Comparison of ENCODE assay signal across 9 cellular contexts in genomic region chr10:97685395-97685958, GRCh38. TPM values are rescaled to one million over a fixed set of nuclear protein-coding genes. Genes with fewer than 3 reads are reported as not detected.
DNase-seq lines count a peak whose midpoint lies in the region; ATAC-seq and TF ChIP-seq lines count a peak whose summit lies in the region.
"Had no signal": no experiment of that assay in that cellular context is flagged by ENCODE, and none has a peak within 500 bp of the region (broad histone marks: within the 10 kb centered on the region; RNA-seq: fewer than 3 reads in every experiment).

No MANE protein-coding gene starts in this region.

- peaks cover 30 to 39% of the 10 kb centered on the region in 2 donors for H3K4me1 ChIP-seq in gastrocnemius medialis

- peak overlapping the region; percentile 85 for H3K4me3 ChIP-seq in fibroblast of villous mesenchyme (ENCODE audit: low read depth, low read length)
- peak overlapping the region in 2 of 4 donors; percentile 24 to 92 for H3K4me3 ChIP-seq in gastrocnemius medialis

- H3K27me3 ChIP-seq in gastrocnemius medialis, result no peaks in the 10 kb centered on the region

- no peak for ATAC-seq in gastrocnemius medialis

- in situ Hi-C loops in gastrocnemius medialis (cut with MboI; ENCODE audit: low sequenced_read_pairs in 4 of 4), result no loop called here

- H3K9me3 ChIP-seq in gastrocnemius medialis, result no peaks in the 10 kb centered on the region

- TF ChIP-seq CTCF in fibroblast of villous mesenchyme (IDR thresholded peaks at IDR 0.05; ENCODE audit: insufficient read depth, low read depth, low read length) (peak; percentile 57), gastrocnemius medialis (IDR thresholded peaks at IDR 0.05 in 4 of 5, conservative IDR thresholded peaks at IDR 0.05 in 1 of 5) (no peak)

- intact Hi-C loops in gastrocnemius medialis (cut with DNase I; ENCODE audit: low total_unique reads), result loop anchor here (5.0 kb wide), 2 partner anchors 137 to 188 kb away; partner anchors contain the start of genes MMS19 and UBTD1

- H3K27ac ChIP-seq in gastrocnemius medialis, result peak overlapping the region; percentile 2 to 92 (median 38)

- no peak for TF ChIP-seq POLR2A in gastrocnemius medialis (IDR thresholded peaks at IDR 0.05)

- peak; percentile 69 for DNase-seq in EL
- peak; percentile 57 for DNase-seq in RPMI7951 (ENCODE audit: low read depth)
- DNase-seq in fibroblast of villous mesenchyme (ENCODE audit: low read depth), result peak; percentile 49
- no peak for DNase-seq in gastrocnemius medialis
- no peak for DNase-seq in COR-L47 (lab: John Stamatoyannopoulos, UW)
- DNase-seq in HK-2 (ENCODE audit: unreplicated experiment), result no peak
- DNase-seq in activated gamma-delta T cell treated with Interleukin-2 at 50 U/mL for 16 hours, result no peak
- DNase-seq in DMS153 (lab: John Stamatoyannopoulos, UW), result no peak
- DNase-seq: T1000 had no signal

- H3K36me3 ChIP-seq in gastrocnemius medialis, result no peaks in the 10 kb centered on the region

RNA-seq across cellular contexts. Expression of gene AVPI1, which starts 1.6 kb away (rescaled TPM):
- total RNA-seq in RPMI7951 (2014; rRNA removed; shearing (Covaris generic)), result 7.6 and 13.2 TPM in 2 replicates
- 12.5 and 19.6 TPM in 2 replicates for total RNA-seq in fibroblast of villous mesenchyme
- 10 to 100 TPM in 1 of 4 donors, 1 to 10 TPM in 3; 1.4 to 14.1 (median 3.0) TPM for total RNA-seq in gastrocnemius medialis

RNA-seq across cellular contexts. Expression of gene MARVELD1, which starts 28.1 kb away (rescaled TPM):
- 29.0 and 41.7 TPM in 2 replicates for total RNA-seq in RPMI7951 (2014; rRNA removed; shearing (Covaris generic))
- total RNA-seq in fibroblast of villous mesenchyme, result 44.0 and 58.9 TPM in 2 replicates
- total RNA-seq in gastrocnemius medialis, result 1 to 10 TPM; 3.2 to 5.1 (median 3.9) TPM

RNA-seq across cellular contexts. Expression of gene PI4K2A, which starts 45.0 kb away (rescaled TPM):
- 10.4 and 10.6 TPM in 2 replicates for total RNA-seq in RPMI7951 (2014; rRNA removed; shearing (Covaris generic))
- total RNA-seq in fibroblast of villous mesenchyme (22.5 and 25.0 TPM in 2 replicates), gastrocnemius medialis (10 to 100 TPM; 16.1 to 18.5 (median 17.9) TPM)

RNA-seq across cellular contexts. Expression of gene ZFYVE27, which starts 51.5 kb away (rescaled TPM):
- 7.0 and 10.3 TPM in 2 replicates for total RNA-seq in RPMI7951 (2014; rRNA removed; shearing (Covaris generic))
- total RNA-seq in fibroblast of villous mesenchyme, result 19.6 and 22.0 TPM in 2 replicates
- total RNA-seq in gastrocnemius medialis, result 10 to 100 TPM in 3 of 4 donors, 1 to 10 TPM in 1; 7.6 to 14.9 (median 11.6) TPM

RNA-seq across cellular contexts. Expression of gene MORN4, which starts 52.2 kb away (rescaled TPM):
- total RNA-seq in RPMI7951 (2014; rRNA removed; shearing (Covaris generic)), result 2.2 and 3.7 TPM in 2 replicates
- 4.2 and 5.6 TPM in 2 replicates for total RNA-seq in fibroblast of villous mesenchyme
- 1 to 10 TPM in 3 of 4 donors, under 1 TPM in 1; 0.51 to 8.7 (median 2.1) TPM for total RNA-seq in gastrocnemius medialis

Comparison
In these comparisons a context has a peak if more than half of its experiments do, and no peak if none do; other contexts are left out.
1. DNase-seq: peak in EL (single experiment), RPMI7951 (single experiment) and fibroblast of villous mesenchyme (single experiment); none in gastrocnemius medialis (0 of 2), COR-L47 (single experiment), HK-2 (single experiment), activated gamma-delta T cell treated with Interleukin-2 at 50 U/mL for 16 hours (single experiment) and DMS153 (single experiment).